Comparison of ENCODE assay signal across 22 cellular contexts in genomic region chr2:155099784-155100183, GRCh38.
DNase-seq lines count a peak whose midpoint lies in the region; ATAC-seq, FAIRE-seq and TF ChIP-seq lines count a peak whose summit lies in the region.
"Had no signal": no experiment of that assay in that cellular context is flagged by ENCODE, and none has a peak within 500 bp of the region (broad histone marks: within the 10 kb centered on the region; RNA-seq: fewer than 3 reads in every experiment).

No MANE protein-coding gene starts in this region.

- H3K4me2 ChIP-seq in PC-3 (ENCODE audit: low read length): no peak overlapping the region
- H3K4me2 ChIP-seq in trophoblast cell (ENCODE audit: low read length): peak overlapping the region; percentile 19
- H3K4me2 ChIP-seq: neural progenitor cell had no signal

- H2AK5ac ChIP-seq in trophoblast cell (ENCODE audit: low read length): no peak overlapping the region

- H4K91ac ChIP-seq in trophoblast cell (ENCODE audit: low read depth, low read length): peak overlapping the region; percentile 58

- no peak overlapping the region for H3K4ac ChIP-seq in trophoblast cell (ENCODE audit: low read depth, low read length)

- H2BK5ac ChIP-seq in trophoblast cell (ENCODE audit: low read depth, low read length, poor library complexity): peak overlapping the region; percentile 31

- no peak overlapping the region for H4K12ac ChIP-seq in trophoblast cell (ENCODE audit: low read depth, low read length)

- CTCF ChIA-PET in PC-3 (lab: Charles Lee): no interaction called here

- TF ChIP-seq POLR2A in H54 (IDR thresholded peaks at IDR 0.05; ENCODE audit: low read depth, low read length): no peak

- ATAC-seq in PC-3: no peak
- no peak for ATAC-seq in HG02678 (IDR thresholded peaks at IDR 0.05; ENCODE audit: unreplicated experiment)
- ATAC-seq in activated T-cell treated with anti-CD3 and anti-CD28 coated beads, Interleukin-2, amount 50 U/mL, for 72 hours (replicated peaks in 1 of 2): no peak

- H3K27ac ChIP-seq in PC-3 (ENCODE audit: low read length) (no peak overlapping the region), endodermal cell (ENCODE audit: low read depth, low read length) (no peak overlapping the region), trophoblast cell (ENCODE audit: low read depth, low read length) (peak overlapping the region; percentile 64)
- H3K27ac ChIP-seq: gastroesophageal sphincter, neural progenitor cell, right atrium auricular region, SJSA1 had no signal

- H4K8ac ChIP-seq in trophoblast cell (ENCODE audit: low read depth, low read length): no peak overlapping the region

- DNase-seq in H54 (ENCODE audit: insufficient read length, low spot score): peak; percentile 7
- DNase-seq in PC-3: peak; percentile 46
- peak; percentile 68 for DNase-seq in endodermal cell
- peak; percentile 54 to 64 for DNase-seq in trophoblast cell
- DNase-seq in AG08395 (ENCODE audit: low spot score): no peak
- no peak for DNase-seq in NCI-H748 treated with DMSO at 0.1 percent for 48 hours (lab: John Stamatoyannopoulos, UW)
- DNase-seq in activated T-cell treated with anti-CD3 and anti-CD28 coated beads, Interleukin-2, amount 50 U/mL, for 72 hours: no peak
- DNase-seq: activated CD4-positive, alpha-beta memory T cell treated with anti-CD3 and anti-CD28 coated beads for 36 hours; activated T-cell treated with anti-CD3 and anti-CD28 coated beads, Interleukin-2, amount 50 U/mL, for 48 hours; DMS79; midbrain; NCI-H1092 treated with DMSO at 0.1 percent for 48 hours; NCI-H2171 treated with DMSO at 0.1 percent for 48 hours had no signal

- H2AFZ ChIP-seq in PC-3 (ENCODE audit: low read length) (no peak overlapping the region), trophoblast cell (ENCODE audit: insufficient read depth, low read length, poor library complexity) (no peak overlapping the region)
- H2AFZ ChIP-seq: neural progenitor cell had no signal

- H3K9me3 ChIP-seq in PC-3 (ENCODE audit: low read length): peaks cover 10% of the 10 kb centered on the region; the same call in 1 of the 2 replicates
- H3K9me3 ChIP-seq in endodermal cell (ENCODE audit: control insufficient read depth, low read length): peaks cover 27% of the 10 kb centered on the region
- peaks cover 2% of the 10 kb centered on the region for H3K9me3 ChIP-seq in trophoblast cell (ENCODE audit: insufficient read depth, low read depth, low read length)
- H3K9me3 ChIP-seq: gastroesophageal sphincter, right atrium auricular region had no signal

- no peaks in the 10 kb centered on the region for H3K36me3 ChIP-seq in PC-3 (ENCODE audit: low read depth, low read length)
- no peaks in the 10 kb centered on the region for H3K36me3 ChIP-seq in endodermal cell (ENCODE audit: control insufficient read depth, insufficient read depth, low read length)
- no peaks in the 10 kb centered on the region for H3K36me3 ChIP-seq in trophoblast cell (ENCODE audit: control insufficient read depth in 1 of 2, insufficient read depth in 2 of 2, low read length in 2 of 2)
- H3K36me3 ChIP-seq: gastroesophageal sphincter, neural progenitor cell, right atrium auricular region, SJSA1 had no signal

- H3K4me1 Mint-ChIP-seq in endodermal cell: peaks cover 3% of the 10 kb centered on the region
- no peaks in the 10 kb centered on the region for H3K4me1 Mint-ChIP-seq in activated T-cell treated with anti-CD3 and anti-CD28 coated beads, Interleukin-2, amount 50 U/mL, for 72 hours (ENCODE audit: low read depth)
- H3K4me1 Mint-ChIP-seq: B cell, IgD-negative memory B cell had no signal

- POLR2A ChIA-PET in PC-3 (lab: Charles Lee; ENCODE audit: unreplicated experiment): no interaction called here

- H2BK120ac ChIP-seq in trophoblast cell (ENCODE audit: insufficient read depth, low read length, poor library complexity): peak overlapping the region; percentile 30

- no peaks in the 10 kb centered on the region for H3K27me3 Mint-ChIP-seq in endodermal cell (ENCODE audit: insufficient read depth)
- H3K27me3 Mint-ChIP-seq in activated T-cell treated with anti-CD3 and anti-CD28 coated beads, Interleukin-2, amount 50 U/mL, for 72 hours (ENCODE audit: low read depth): no peaks in the 10 kb centered on the region
- H3K27me3 Mint-ChIP-seq: activated CD4-positive, alpha-beta memory T cell treated with anti-CD3 and anti-CD28 coated beads for 36 hours; B cell; IgD-negative memory B cell had no signal

- WGBS in endodermal cell (ENCODE audit: insufficient coverage in 1 of 2, insufficient read length in 1 of 2), 2 experiments: 83 to 95% methylated on average over 1 of the region's 1 CpG
- no CpG with 5 or more reads among the region's 1 CpG for WGBS in trophoblast cell (ENCODE audit: extremely low coverage, insufficient coverage, insufficient read length)

- intact Hi-C loops in PC-3 (cut with micrococcal nuclease): no loop called here

- H3K9ac ChIP-seq in PC-3 (ENCODE audit: low read length) (no peak overlapping the region), endodermal cell (ENCODE audit: extremely low read depth, low read length, poor library complexity, severe bottlenecking) (no peak overlapping the region), trophoblast cell (ENCODE audit: low read length) (no peak overlapping the region)
- H3K9ac ChIP-seq: neural progenitor cell had no signal

- H3K23ac ChIP-seq in trophoblast cell (ENCODE audit: low read length): no peak overlapping the region

- no peak overlapping the region for H3K4me3 Mint-ChIP-seq in endodermal cell
- no peak overlapping the region for H3K4me3 Mint-ChIP-seq in activated T-cell treated with anti-CD3 and anti-CD28 coated beads, Interleukin-2, amount 50 U/mL, for 72 hours
- H3K4me3 Mint-ChIP-seq: activated CD4-positive, alpha-beta memory T cell treated with anti-CD3 and anti-CD28 coated beads for 36 hours; B cell; IgD-negative memory B cell; neural progenitor cell had no signal

- H3K14ac ChIP-seq in trophoblast cell (ENCODE audit: low read length): no peak overlapping the region

- H3K18ac ChIP-seq in trophoblast cell (ENCODE audit: low read length): no peak overlapping the region

- no peaks in the 10 kb centered on the region for H4K20me1 ChIP-seq in PC-3 (ENCODE audit: low read length)

- peaks cover 33% of the 10 kb centered on the region for H3K9me3 Mint-ChIP-seq in endodermal cell
- H3K9me3 Mint-ChIP-seq in activated T-cell treated with anti-CD3 and anti-CD28 coated beads, Interleukin-2, amount 50 U/mL, for 72 hours: peaks cover 9 to 13% of the 10 kb centered on the region in 2 donors

- H2BK12ac ChIP-seq in trophoblast cell (ENCODE audit: low read length): no peak overlapping the region

- H3K27ac Mint-ChIP-seq in endodermal cell: no peak overlapping the region
- H3K27ac Mint-ChIP-seq in activated T-cell treated with anti-CD3 and anti-CD28 coated beads, Interleukin-2, amount 50 U/mL, for 72 hours: no peak overlapping the region
- H3K27ac Mint-ChIP-seq: activated CD4-positive, alpha-beta memory T cell treated with anti-CD3 and anti-CD28 coated beads for 36 hours; B cell; IgD-negative memory B cell; neural progenitor cell had no signal

- no peak for TF ChIP-seq CTCF in PC-3 (conservative IDR thresholded peaks at IDR 0.05; ENCODE audit: low read depth, low read length)
- no peak for TF ChIP-seq CTCF in endodermal cell (conservative IDR thresholded peaks at IDR 0.05)

- H3K36me3 Mint-ChIP-seq in endodermal cell (ENCODE audit: low read depth): peaks cover 16% of the 10 kb centered on the region
- H3K36me3 Mint-ChIP-seq in activated T-cell treated with anti-CD3 and anti-CD28 coated beads, Interleukin-2, amount 50 U/mL, for 72 hours (ENCODE audit: insufficient read depth in 2 of 2): peaks cover 0 to 1% of the 10 kb centered on the region in 2 donors
- H3K36me3 Mint-ChIP-seq: activated CD4-positive, alpha-beta memory T cell treated with anti-CD3 and anti-CD28 coated beads for 36 hours had no signal

- H3K79me1 ChIP-seq in trophoblast cell (ENCODE audit: low read length): peaks cover 3% of the 10 kb centered on the region

- H3K79me2 ChIP-seq in PC-3 (ENCODE audit: low read length): no peaks in the 10 kb centered on the region
- H3K79me2 ChIP-seq in trophoblast cell (ENCODE audit: control insufficient read depth, insufficient read depth, low read length, poor library complexity): no peaks in the 10 kb centered on the region

- no peaks in the 10 kb centered on the region for H3F3A ChIP-seq in PC-3 (ENCODE audit: low read length, unreplicated experiment)

- H3K4me1 ChIP-seq in PC-3 (ENCODE audit: insufficient read depth, low read length): no peaks in the 10 kb centered on the region
- H3K4me1 ChIP-seq in endodermal cell (ENCODE audit: control insufficient read depth, insufficient read depth, low read length): no peaks in the 10 kb centered on the region
- peaks cover 7 to 8% of the 10 kb centered on the region in 2 experiments for H3K4me1 ChIP-seq in trophoblast cell (ENCODE audit: control insufficient read depth in 1 of 2, insufficient read depth in 2 of 2, low read length in 2 of 2)
- H3K4me1 ChIP-seq: gastroesophageal sphincter, neural progenitor cell, right atrium auricular region, SJSA1 had no signal

- no TSS peak for BruUV-seq in PC-3 (replicated peaks; lab: Mats Ljungman, UMichigan)

- no peaks in the 10 kb centered on the region for H3K9me2 ChIP-seq in PC-3 (replicated peaks; ENCODE audit: low read length)

- H3K4me3 ChIP-seq in PC-3 (ENCODE audit: low read length) (no peak overlapping the region), endodermal cell (ENCODE audit: low read length) (no peak overlapping the region), trophoblast cell (ENCODE audit: low read depth, low read length) (no peak overlapping the region)
- H3K4me3 ChIP-seq: gastroesophageal sphincter, neural progenitor cell, right atrium auricular region, SJSA1 had no signal

- H3K27me3 ChIP-seq in PC-3 (ENCODE audit: low read length) (no peaks in the 10 kb centered on the region), endodermal cell (ENCODE audit: control insufficient read depth, insufficient read depth, low read length, poor library complexity, severe bottlenecking) (no peaks in the 10 kb centered on the region), trophoblast cell (ENCODE audit: insufficient read depth, low read length) (no peaks in the 10 kb centered on the region)
- H3K27me3 ChIP-seq: gastroesophageal sphincter, neural progenitor cell, right atrium auricular region, SJSA1 had no signal

- FAIRE-seq in H54 (lab: Jason Lieb, UNC): peak; percentile 80
- FAIRE-seq: endometrium, keratinocyte had no signal

Comparison
In these comparisons a context has a peak if more than half of its experiments do, and no peak if none do; other contexts are left out.
1. DNase-seq: peak in H54 (single experiment), PC-3 (single experiment), endodermal cell (single experiment) and trophoblast cell (2 of 2); none in AG08395 (single experiment), NCI-H748 treated with DMSO at 0.1 percent for 48 hours (single experiment) and activated T-cell treated with anti-CD3 and anti-CD28 coated beads, Interleukin-2, amount 50 U/mL, for 72 hours (0 of 2).